Comparison of ENCODE assay signal across 38 cellular contexts in the genomic region with DNA sequence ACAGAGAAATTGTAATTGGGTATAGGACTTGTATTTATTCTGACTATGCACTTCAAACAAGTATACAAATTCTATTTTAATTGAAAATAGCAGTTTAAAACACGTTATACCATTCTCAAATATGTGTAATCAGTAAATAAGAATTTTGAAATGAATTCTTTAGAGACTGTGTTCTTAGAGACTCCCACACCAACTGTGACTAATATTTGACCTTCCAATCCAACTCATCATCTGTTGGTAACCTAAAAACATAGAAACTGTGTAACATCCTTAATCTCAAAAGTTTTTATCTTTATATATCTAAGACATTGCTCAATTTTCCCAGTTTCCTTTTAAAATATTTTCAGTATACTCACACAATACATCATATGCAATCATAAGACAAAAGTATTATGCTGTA.
"Had no signal": no experiment of that assay in that cellular context is flagged by ENCODE, and none has a peak within 500 bp of the region (broad histone marks: within the 10 kb centered on the region; RNA-seq: fewer than 3 reads in every experiment).

No MANE protein-coding gene starts in this region.

- H3K36me3 Mint-ChIP-seq: activated naive CD4-positive, alpha-beta T cell treated with anti-CD3 and anti-CD28 coated beads, Interleukin-2, amount 10 ng/mL, durations not matched to agents 7 days and 5 days; activated naive CD4-positive, alpha-beta T cell treated with anti-CD3 and anti-CD28 coated beads, Interleukin-2, amount 50 U/mL, for 24 hours; activated naive CD8-positive, alpha-beta T cell; activated naive CD8-positive, alpha-beta T cell treated with anti-CD3 and anti-CD28 coated beads for 36 hours; activated naive CD8-positive, alpha-beta T cell treated with anti-CD3 and anti-CD28 coated beads, Interleukin-2, amount 10 ng/mL, durations not matched to agents 7 days and 5 days; brain had no signal

- H3K4me3 Mint-ChIP-seq: activated naive CD4-positive, alpha-beta T cell treated with anti-CD3 and anti-CD28 coated beads for 36 hours; activated naive CD4-positive, alpha-beta T cell treated with anti-CD3 and anti-CD28 coated beads, Interleukin-2, amount 10 ng/mL, durations not matched to agents 7 days and 5 days; activated naive CD4-positive, alpha-beta T cell treated with anti-CD3 and anti-CD28 coated beads, Interleukin-2, amount 50 U/mL, for 24 hours; activated naive CD8-positive, alpha-beta T cell; activated naive CD8-positive, alpha-beta T cell treated with anti-CD3 and anti-CD28 coated beads for 36 hours; activated naive CD8-positive, alpha-beta T cell treated with anti-CD3 and anti-CD28 coated beads, Interleukin-2, amount 10 ng/mL, durations not matched to agents 7 days and 5 days; activated naive CD8-positive, alpha-beta T cell treated with anti-CD3 and anti-CD28 coated beads, Interleukin-2, amount 50 U/mL, for 24 hours; activated T-cell treated with anti-CD3 and anti-CD28 coated beads, Interleukin-2, amount 50 U/mL, for 24 hours; activated T-cell treated with anti-CD3 and anti-CD28 coated beads, Interleukin-2, amount 50 U/mL, for 4 hours; activated T-cell treated with anti-CD3 and anti-CD28 coated beads, Interleukin-2, amount 50 U/mL, for 72 hours; activated T-helper 1 cell treated with anti-CD3 and anti-CD28 coated beads, Interleukin-12 subunit alpha, Interleukin-12 subunit beta, Interleukin-2, Interleukin-4 antibody, amounts not matched to agents 30 ng/mL and 10 ng/mL and 1 ng/mL, durations not matched to agents 14 hours and 24 hours and 36 hours; activated T-helper 17 cell treated with anti-CD3 and anti-CD28 coated beads, Interleukin-2, amount 50 U/mL, for 72 hours; brain; central memory CD8-positive, alpha-beta T cell had no signal

- H3K27ac ChIP-seq: ascending aorta, body of pancreas, brain microvascular endothelial cell, breast epithelium, cardiac muscle cell had no signal

- H3K4me3 ChIP-seq: adrenal gland, ascending aorta, body of pancreas, breast epithelium, cardiac muscle cell had no signal

- DNase-seq: activated effector memory CD4-positive, alpha-beta T cell treated with anti-CD3 and anti-CD28 coated beads, Interleukin-2, amount 50 U/mL, for 16 hours; activated effector memory CD4-positive, alpha-beta T cell treated with Interleukin-2 at 50 U/mL for 16 hours; activated gamma-delta T cell; activated gamma-delta T cell treated with Interleukin-2 at 50 U/mL for 16 hours; activated naive CD4-positive, alpha-beta T cell; activated naive CD4-positive, alpha-beta T cell treated with anti-CD3 and anti-CD28 coated beads for 36 hours; activated naive CD4-positive, alpha-beta T cell treated with anti-CD3 and anti-CD28 coated beads, Interleukin-2, amount 10 ng/mL, durations not matched to agents 7 days and 5 days; activated naive CD4-positive, alpha-beta T cell treated with anti-CD3 and anti-CD28 coated beads, Interleukin-2, amount 50 U/mL, for 16 hours; activated naive CD4-positive, alpha-beta T cell treated with Interleukin-2 at 50 U/mL for 16 hours; activated naive CD8-positive, alpha-beta T cell treated with anti-CD3 and anti-CD28 coated beads for 36 hours; activated naive CD8-positive, alpha-beta T cell treated with anti-CD3 and anti-CD28 coated beads, Interleukin-2, amount 10 ng/mL, durations not matched to agents 7 days and 5 days; activated naive CD8-positive, alpha-beta T cell treated with anti-CD3 and anti-CD28 coated beads, Interleukin-2, amount 50 U/mL, for 24 hours; activated T-cell treated with anti-CD3 and anti-CD28 coated beads, Interleukin-2, amount 50 U/mL, for 1 hour; activated T-cell treated with anti-CD3 and anti-CD28 coated beads, Interleukin-2, amount 50 U/mL, for 24 hours; activated T-cell treated with anti-CD3 and anti-CD28 coated beads, Interleukin-2, amount 50 U/mL, for 4 hours; activated T-cell treated with anti-CD3 and anti-CD28 coated beads, Interleukin-2, amount 50 U/mL, for 48 hours; activated T-cell treated with anti-CD3 and anti-CD28 coated beads, Interleukin-2, amount 50 U/mL, for 72 hours; adrenal gland; amniotic stem cell; amygdala; anterior cingulate cortex; aorta; body of pancreas; brain microvascular endothelial cell; caudate nucleus; central memory CD4-positive, alpha-beta T cell; cerebellar nuclear complex had no signal

- H3K36me3 ChIP-seq: adrenal gland, ascending aorta, brain microvascular endothelial cell, breast epithelium, cardiac muscle cell had no signal

- H3K4me1 ChIP-seq: ascending aorta, body of pancreas, breast epithelium had no signal

- H3K27me3 Mint-ChIP-seq: activated naive CD4-positive, alpha-beta T cell treated with anti-CD3 and anti-CD28 coated beads, Interleukin-2, amount 10 ng/mL, durations not matched to agents 7 days and 5 days; activated naive CD4-positive, alpha-beta T cell treated with anti-CD3 and anti-CD28 coated beads, Interleukin-2, amount 50 U/mL, for 24 hours; activated naive CD8-positive, alpha-beta T cell; activated naive CD8-positive, alpha-beta T cell treated with anti-CD3 and anti-CD28 coated beads for 36 hours; activated naive CD8-positive, alpha-beta T cell treated with anti-CD3 and anti-CD28 coated beads, Interleukin-2, amount 10 ng/mL, durations not matched to agents 7 days and 5 days; activated naive CD8-positive, alpha-beta T cell treated with anti-CD3 and anti-CD28 coated beads, Interleukin-2, amount 50 U/mL, for 24 hours; activated T-cell treated with anti-CD3 and anti-CD28 coated beads, Interleukin-2, amount 50 U/mL, for 24 hours; activated T-helper 17 cell treated with anti-CD3 and anti-CD28 coated beads, Interleukin-2, amount 50 U/mL, for 72 hours; brain; central memory CD8-positive, alpha-beta T cell had no signal

- H3K9me3 ChIP-seq: adrenal gland, ascending aorta, body of pancreas, breast epithelium had no signal

- ATAC-seq: activated naive CD4-positive, alpha-beta T cell treated with anti-CD3 and anti-CD28 coated beads, Interleukin-2, amount 50 U/mL, for 72 hours; activated naive CD8-positive, alpha-beta T cell treated with anti-CD3 and anti-CD28 coated beads, Interleukin-2, amount 50 U/mL, for 24 hours; activated T-cell treated with anti-CD3 and anti-CD28 coated beads, Interleukin-2, amount 50 U/mL, for 4 hours; activated T-cell treated with anti-CD3 and anti-CD28 coated beads, Interleukin-2, amount 50 U/mL, for 72 hours; activated T-helper 17 cell treated with anti-CD3 and anti-CD28 coated beads, Interleukin-2, amount 50 U/mL, for 72 hours; body of pancreas had no signal

- H3K4me1 Mint-ChIP-seq: activated naive CD4-positive, alpha-beta T cell treated with anti-CD3 and anti-CD28 coated beads, Interleukin-2, amount 10 ng/mL, durations not matched to agents 7 days and 5 days; activated naive CD4-positive, alpha-beta T cell treated with anti-CD3 and anti-CD28 coated beads, Interleukin-2, amount 50 U/mL, for 24 hours; activated naive CD8-positive, alpha-beta T cell treated with anti-CD3 and anti-CD28 coated beads for 36 hours; activated naive CD8-positive, alpha-beta T cell treated with anti-CD3 and anti-CD28 coated beads, Interleukin-2, amount 10 ng/mL, durations not matched to agents 7 days and 5 days; activated naive CD8-positive, alpha-beta T cell treated with anti-CD3 and anti-CD28 coated beads, Interleukin-2, amount 50 U/mL, for 24 hours; activated T-helper 17 cell treated with anti-CD3 and anti-CD28 coated beads, Interleukin-2, amount 50 U/mL, for 72 hours; brain; central memory CD8-positive, alpha-beta T cell had no signal

- H3K27me3 ChIP-seq: adrenal gland, ascending aorta, body of pancreas, brain microvascular endothelial cell, breast epithelium, cardiac muscle cell had no signal

- H3K27ac Mint-ChIP-seq: activated naive CD4-positive, alpha-beta T cell treated with anti-CD3 and anti-CD28 coated beads for 36 hours; activated naive CD4-positive, alpha-beta T cell treated with anti-CD3 and anti-CD28 coated beads, Interleukin-2, amount 10 ng/mL, durations not matched to agents 7 days and 5 days; activated naive CD4-positive, alpha-beta T cell treated with anti-CD3 and anti-CD28 coated beads, Interleukin-2, amount 50 U/mL, for 24 hours; activated naive CD4-positive, alpha-beta T cell treated with anti-CD3 and anti-CD28 coated beads, Interleukin-2, amount 50 U/mL, for 72 hours; activated naive CD8-positive, alpha-beta T cell; activated naive CD8-positive, alpha-beta T cell treated with anti-CD3 and anti-CD28 coated beads for 36 hours; activated naive CD8-positive, alpha-beta T cell treated with anti-CD3 and anti-CD28 coated beads, Interleukin-2, amount 10 ng/mL, durations not matched to agents 7 days and 5 days; activated naive CD8-positive, alpha-beta T cell treated with anti-CD3 and anti-CD28 coated beads, Interleukin-2, amount 50 U/mL, for 24 hours; activated T-cell treated with anti-CD3 and anti-CD28 coated beads, Interleukin-2, amount 50 U/mL, for 24 hours; activated T-cell treated with anti-CD3 and anti-CD28 coated beads, Interleukin-2, amount 50 U/mL, for 72 hours; activated T-helper 1 cell treated with anti-CD3 and anti-CD28 coated beads, Interleukin-12 subunit alpha, Interleukin-12 subunit beta, Interleukin-2, Interleukin-4 antibody, amounts not matched to agents 30 ng/mL and 10 ng/mL and 1 ng/mL, durations not matched to agents 14 hours and 24 hours and 36 hours; activated T-helper 17 cell treated with anti-CD3 and anti-CD28 coated beads, Interleukin-2, amount 50 U/mL, for 72 hours; activated T-helper 2 cell treated with anti-CD3 and anti-CD28 coated beads, Interferon-gamma antibody, Interleukin-2, Interleukin-4, amounts not matched to agents 10 μg/mL and 5 μg/mL and 100 μg/mL, durations not matched to agents 14 hours and 24 hours and 36 hours; brain had no signal
